In the genomic region with DNA sequence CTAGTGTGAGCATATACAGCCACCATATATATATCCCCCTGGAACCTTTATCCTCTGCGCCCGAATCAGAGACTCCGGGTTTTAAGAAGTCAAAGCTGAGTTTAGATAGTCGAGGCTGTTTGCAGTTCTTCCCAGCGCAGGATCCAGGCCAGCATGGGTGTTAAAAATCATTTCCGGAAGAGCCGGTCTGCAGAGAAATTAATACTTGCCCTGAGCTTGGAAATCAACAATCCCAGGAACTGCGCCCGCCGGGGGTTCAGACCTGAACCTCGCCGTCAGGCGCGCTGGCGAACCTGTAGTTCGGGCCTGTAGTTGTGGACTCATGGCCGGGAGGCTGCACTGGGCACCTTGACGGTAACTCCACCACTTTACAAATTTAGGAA, we compare ENCODE assay signal across 13 cellular contexts. TPM values are rescaled to one million over a fixed set of nuclear protein-coding genes. Genes with fewer than 3 reads are reported as not detected.
DNase-seq lines count a peak whose midpoint lies in the region; ATAC-seq, FAIRE-seq and TF ChIP-seq lines count a peak whose summit lies in the region.
"Had no signal": no experiment of that assay in that cellular context is flagged by ENCODE, and none has a peak within 500 bp of the region (broad histone marks: within the 10 kb centered on the region; RNA-seq: fewer than 3 reads in every experiment).

No MANE protein-coding gene starts in this region.

- H3K4me3 Mint-ChIP-seq in CD8-positive, alpha-beta memory T cell = peak overlapping the region; percentile 47 to 78 (median 61)
- H3K4me3 Mint-ChIP-seq in endodermal cell (peak overlapping the region; percentile 58), neural crest cell (peak overlapping the region; percentile 35)
- H3K4me3 Mint-ChIP-seq: stimulated activated memory B cell treated with anti-CD40 and anti-IgM and Interleukin-4, amounts not matched to agents 10 μg/mL and 1 μg/mL and 100 μg/mL, for 72 hours had no signal

- CTCF ChIA-PET in CD8-positive, alpha-beta memory T cell (lab: Charles Lee) = no interaction called here

- H3K27ac ChIP-seq in CD8-positive, alpha-beta memory T cell (ENCODE audit: low read depth, low read length) = no peak overlapping the region
- no peak overlapping the region for H3K27ac ChIP-seq in HUES64 (ENCODE audit: low read depth, low read length)
- H3K27ac ChIP-seq in endodermal cell (ENCODE audit: low read depth, low read length) = no peak overlapping the region
- H3K27ac ChIP-seq in substantia nigra (ENCODE audit: low read depth, low read length, poor library complexity, severe bottlenecking) = no peak overlapping the region
- H3K27ac ChIP-seq: Peyer's patch had no signal

- no peak for DNase-seq in CD8-positive, alpha-beta memory T cell
- DNase-seq in endodermal cell = peak; percentile 78
- DNase-seq in neural crest cell (ENCODE audit: low read depth, low spot score) = no peak
- DNase-seq in GM19239 (ENCODE audit: insufficient read length, low spot score) = no peak
- no peak for DNase-seq in NCI-H524 (lab: John Stamatoyannopoulos, UW)
- no peak for DNase-seq in substantia nigra (lab: John Stamatoyannopoulos, UW)
- DNase-seq: GF-D8, kidney glomerular epithelial cell, NCI-H1436 had no signal

- no peak overlapping the region for H3K4me3 ChIP-seq in CD8-positive, alpha-beta memory T cell (ENCODE audit: low read length)
- peak overlapping the region; percentile 49 for H3K4me3 ChIP-seq in HUES64 (ENCODE audit: low read length)
- H3K4me3 ChIP-seq in endodermal cell (ENCODE audit: low read length) = peak overlapping the region; percentile 77

- peaks cover 85 to 95% of the 10 kb centered on the region in 2 donors for H3K27me3 Mint-ChIP-seq in CD8-positive, alpha-beta memory T cell
- H3K27me3 Mint-ChIP-seq in endodermal cell (ENCODE audit: insufficient read depth) (peaks cover 98% of the 10 kb centered on the region), neural crest cell (ENCODE audit: low read depth) (peaks cover 100% of the 10 kb centered on the region)

- H3K36me3 ChIP-seq in CD8-positive, alpha-beta memory T cell (ENCODE audit: insufficient read depth, low read length) = no peaks in the 10 kb centered on the region
- H3K36me3 ChIP-seq in HUES64 (ENCODE audit: insufficient read depth, low read length) = no peaks in the 10 kb centered on the region
- H3K36me3 ChIP-seq in endodermal cell (ENCODE audit: control insufficient read depth, insufficient read depth, low read length) = no peaks in the 10 kb centered on the region
- H3K36me3 ChIP-seq: Peyer's patch had no signal

- no peaks in the 10 kb centered on the region for H3K36me3 Mint-ChIP-seq in CD8-positive, alpha-beta memory T cell
- H3K36me3 Mint-ChIP-seq in endodermal cell (ENCODE audit: low read depth) (no peaks in the 10 kb centered on the region), neural crest cell (ENCODE audit: low read depth) (no peaks in the 10 kb centered on the region)

- no peaks in the 10 kb centered on the region for H3K9me3 ChIP-seq in CD8-positive, alpha-beta memory T cell (ENCODE audit: low read length)
- no peaks in the 10 kb centered on the region for H3K9me3 ChIP-seq in HUES64 (ENCODE audit: insufficient read depth, low read depth, low read length)
- no peaks in the 10 kb centered on the region for H3K9me3 ChIP-seq in endodermal cell (ENCODE audit: control insufficient read depth, low read length)
- H3K9me3 ChIP-seq: Peyer's patch had no signal

- H3K9me3 Mint-ChIP-seq in CD8-positive, alpha-beta memory T cell = peaks cover 10 to 24% (median 17%) of the 10 kb centered on the region in 5 donors
- H3K9me3 Mint-ChIP-seq in endodermal cell (no peaks in the 10 kb centered on the region), neural crest cell (no peaks in the 10 kb centered on the region)

- H3K27me3 ChIP-seq in CD8-positive, alpha-beta memory T cell (ENCODE audit: insufficient read depth, low read length, poor library complexity, severe bottlenecking) = peaks cover 78% of the 10 kb centered on the region
- H3K27me3 ChIP-seq in HUES64 (ENCODE audit: insufficient read depth, low read length) (peaks cover 100% of the 10 kb centered on the region), endodermal cell (ENCODE audit: control insufficient read depth, insufficient read depth, low read length, poor library complexity, severe bottlenecking) (peaks cover 100% of the 10 kb centered on the region)

- FAIRE-seq in GM19239 (lab: Jason Lieb, UNC) = no peak

- ATAC-seq in HG02973 (IDR thresholded peaks at IDR 0.05; ENCODE audit: unreplicated experiment) = no peak
- ATAC-seq: stimulated activated memory B cell treated with anti-CD40 and anti-IgM and Interleukin-4, amounts not matched to agents 10 μg/mL and 1 μg/mL and 100 μg/mL, for 72 hours had no signal

- POLR2A ChIA-PET in CD8-positive, alpha-beta memory T cell (lab: Charles Lee) = no interaction called here

- WGBS in HUES64 = 2% methylated on average over 18 of the region's 18 CpGs
- WGBS in endodermal cell (ENCODE audit: insufficient coverage in 1 of 2, insufficient read length in 1 of 2), 2 experiments = 5 to 8% methylated on average over 13 to 18 of the region's 18 CpGs

- no peak overlapping the region for H3K9ac ChIP-seq in HUES64 (ENCODE audit: low read depth, low read length)
- H3K9ac ChIP-seq in endodermal cell (ENCODE audit: extremely low read depth, low read length, poor library complexity, severe bottlenecking) = no peak overlapping the region

- peaks cover 35 to 49% (median 49%) of the 10 kb centered on the region in 3 donors for H3K4me1 Mint-ChIP-seq in CD8-positive, alpha-beta memory T cell
- H3K4me1 Mint-ChIP-seq in endodermal cell (peaks cover 32% of the 10 kb centered on the region), neural crest cell (peaks cover 38% of the 10 kb centered on the region)

- peaks cover 28% of the 10 kb centered on the region for H3K4me1 ChIP-seq in CD8-positive, alpha-beta memory T cell (ENCODE audit: insufficient read depth, low read length)
- H3K4me1 ChIP-seq in HUES64 (ENCODE audit: insufficient read depth, low read length) = peaks cover 53% of the 10 kb centered on the region
- H3K4me1 ChIP-seq in endodermal cell (ENCODE audit: control insufficient read depth, insufficient read depth, low read length) = peaks cover 13% of the 10 kb centered on the region

- no peak for TF ChIP-seq CTCF in endodermal cell (conservative IDR thresholded peaks at IDR 0.05)
- no peak for TF ChIP-seq CTCF in neural crest cell (conservative IDR thresholded peaks at IDR 0.05)

- peak overlapping the region in 2 of 8 donors; percentile 59 to 68 for H3K27ac Mint-ChIP-seq in CD8-positive, alpha-beta memory T cell
- H3K27ac Mint-ChIP-seq in endodermal cell = no peak overlapping the region
- no peak overlapping the region for H3K27ac Mint-ChIP-seq in neural crest cell (ENCODE audit: unreplicated experiment)
- H3K27ac Mint-ChIP-seq: stimulated activated memory B cell treated with anti-CD40 and anti-IgM and Interleukin-4, amounts not matched to agents 10 μg/mL and 1 μg/mL and 100 μg/mL, for 72 hours had no signal

RNA-seq across cellular contexts. Expression of gene SHOX2, which starts 2.3 kb away (rescaled TPM):
- not detected for total RNA-seq in CD8-positive, alpha-beta memory T cell
- polyA plus RNA-seq in CD8-positive, alpha-beta memory T cell = not detected
- 0.25 TPM for polyA plus RNA-seq in HUES64 (2013, experiment 1 of 2)
- polyA plus RNA-seq in HUES64 (2013, experiment 2 of 2) = 1.0 TPM
- 1 to 10 TPM; 1.1 to 1.3 TPM for total RNA-seq in endodermal cell
- 1.4 TPM for polyA plus RNA-seq in endodermal cell (2013, experiment 1 of 2)
- polyA plus RNA-seq in endodermal cell (2013, experiment 2 of 2) = 1.8 TPM
- total RNA-seq in neural crest cell = 2.4 and 2.5 TPM in 2 replicates
- total RNA-seq: Peyer's patch had no signal

RNA-seq across cellular contexts. Expression of gene RSRC1, which starts 5.9 kb away (rescaled TPM):
- 10 to 100 TPM; 35.4 to 43.3 TPM for total RNA-seq in CD8-positive, alpha-beta memory T cell
- polyA plus RNA-seq in CD8-positive, alpha-beta memory T cell = 32.9 TPM
- 24.3 TPM for polyA plus RNA-seq in HUES64 (2013, experiment 1 of 2)
- polyA plus RNA-seq in HUES64 (2013, experiment 2 of 2) = 24.5 TPM
- 10 to 100 TPM; 45.3 to 52.1 TPM for total RNA-seq in endodermal cell
- 33.3 TPM for polyA plus RNA-seq in endodermal cell (2013, experiment 1 of 2)
- polyA plus RNA-seq in endodermal cell (2013, experiment 2 of 2) = 35.7 TPM
- 36.9 and 40.6 TPM in 2 replicates for total RNA-seq in neural crest cell
